Comparison of ENCODE assay signal across 2 cellular contexts in genomic region chr20:17834804-17835203, GRCh38.
TF ChIP-seq lines count a peak whose summit lies in the region.

No MANE protein-coding gene starts in this region.

TF ChIP-seq in GM23338, 12 proteins besides CTCF, POLR2A, EP300 and RAD21:
- TF ChIP-seq NANOG (IDR thresholded peaks at IDR 0.05; ENCODE audit: borderline replicate concordance) = no peak
- no peak for TF ChIP-seq EZH2phosphoT487 (IDR thresholded peaks at IDR 0.05; ENCODE audit: unreplicated experiment)
- TF ChIP-seq ZNF331 (CRISPR knock-in tag; IDR thresholded peaks at IDR 0.05; ENCODE audit: low read depth) = no peak
- TF ChIP-seq EZH2 (IDR thresholded peaks at IDR 0.05; ENCODE audit: low read depth, unreplicated experiment) = no peak
- TF ChIP-seq REST (IDR thresholded peaks at IDR 0.05; ENCODE audit: unreplicated experiment) = no peak
- no peak for TF ChIP-seq STAT1 (IDR thresholded peaks at IDR 0.05; ENCODE audit: unreplicated experiment)
- TF ChIP-seq ETS1 (IDR thresholded peaks at IDR 0.05) = no peak
- TF ChIP-seq JUNB (IDR thresholded peaks at IDR 0.05; ENCODE audit: unreplicated experiment) = no peak
- TF ChIP-seq CREB1 (CRISPR knock-in tag; IDR thresholded peaks at IDR 0.05; ENCODE audit: low read depth) = no peak
- TF ChIP-seq ZNF114 (CRISPR knock-in tag; IDR thresholded peaks at IDR 0.05) = no peak
- TF ChIP-seq ZNF462 (CRISPR knock-in tag; IDR thresholded peaks at IDR 0.05) = no peak
- no peak for TF ChIP-seq POLR2AphosphoS5 (IDR thresholded peaks at IDR 0.05; ENCODE audit: low read depth)

TF ChIP-seq in H1, 55 proteins besides CTCF, POLR2A, EP300 and RAD21:
- TF ChIP-seq CREB1 (IDR thresholded peaks at IDR 0.05) (no peak), EZH2 (IDR thresholded peaks at IDR 0.05; ENCODE audit: low read depth, low read length, severe bottlenecking) (no peak), YY1 (IDR thresholded peaks at IDR 0.05; ENCODE audit: low read depth, low read length) (no peak), BCL11A (IDR thresholded peaks at IDR 0.05; ENCODE audit: low read depth in 2 of 2, low read length in 2 of 2) (no peak), ATF3 (IDR thresholded peaks at IDR 0.05; ENCODE audit: insufficient read depth, low read depth, low read length) (no peak), SP1 (IDR thresholded peaks at IDR 0.05; ENCODE audit: low read depth, low read length) (no peak), CEBPB (IDR thresholded peaks at IDR 0.05; ENCODE audit: low read depth, low read length) (no peak), RNF2 (IDR thresholded peaks at IDR 0.05; ENCODE audit: borderline replicate concordance, low read depth, low read length, missing control alignments, poor library complexity, severe bottlenecking) (no peak), CBX8 (IDR thresholded peaks at IDR 0.05; ENCODE audit: borderline replicate concordance, low read depth, low read length) (no peak), BRCA1 (IDR thresholded peaks at IDR 0.05; ENCODE audit: low read depth, low read length) (no peak)
TF ChIP-seq in H1: peak in this region for 0.
